Comparison of ENCODE assay signal across 11 cellular contexts in genomic region chr5:23352437-23352836, GRCh38.
DNase-seq lines count a peak whose midpoint lies in the region; ATAC-seq and TF ChIP-seq lines count a peak whose summit lies in the region.
"Had no signal": no experiment of that assay in that cellular context is flagged by ENCODE, and none has a peak within 500 bp of the region (broad histone marks: within the 10 kb centered on the region; RNA-seq: fewer than 3 reads in every experiment).

No MANE protein-coding gene starts in this region.

- TF ChIP-seq CTCF in C4-2B (conservative IDR thresholded peaks at IDR 0.05) (peak; percentile 64), left ventricle myocardium inferior (IDR thresholded peaks at IDR 0.05; ENCODE audit: borderline replicate concordance) (peak; percentile 59), GM13976 (IDR thresholded peaks at IDR 0.05; ENCODE audit: borderline replicate concordance, control extremely low read depth, extremely low read depth, insufficient read depth, missing control alignments) (no peak)

- in situ Hi-C loops in GM13976 (cut with MboI; ENCODE audit: low sequenced_read_pairs, unreplicated experiment): no loop called here

- intact Hi-C loops in left ventricle myocardium inferior (cut with micrococcal nuclease): no loop called here

- no peaks in the 10 kb centered on the region for H3K27me3 ChIP-seq in left ventricle myocardium inferior (ENCODE audit: low read depth)
- H3K27me3 ChIP-seq: esophagus muscularis mucosa had no signal

- peak; percentile 46 for TF ChIP-seq RAD21 in Ishikawa (IDR thresholded peaks at IDR 0.05; ENCODE audit: low read depth)

- H3K4me1 ChIP-seq in left ventricle myocardium inferior: no peaks in the 10 kb centered on the region
- H3K4me1 ChIP-seq: esophagus muscularis mucosa had no signal

- no peak for TF ChIP-seq EP300 in Ishikawa (IDR thresholded peaks at IDR 0.05; ENCODE audit: borderline replicate concordance)

- H3K27ac ChIP-seq in C4-2B (no peak overlapping the region), left ventricle myocardium inferior (replicated peaks) (no peak overlapping the region)
- H3K27ac ChIP-seq: esophagus muscularis mucosa had no signal

- ATAC-seq in GM18873 (IDR thresholded peaks at IDR 0.05; ENCODE audit: low FRiP score, unreplicated experiment) (no peak), HG03378 (IDR thresholded peaks at IDR 0.05; ENCODE audit: unreplicated experiment) (no peak)
- ATAC-seq: sciatic nerve had no signal

- H3K36me3 ChIP-seq in left ventricle myocardium inferior: no peaks in the 10 kb centered on the region
- H3K36me3 ChIP-seq: esophagus muscularis mucosa had no signal

- no peak overlapping the region for H3K4me3 ChIP-seq in left ventricle myocardium inferior
- H3K4me3 ChIP-seq: esophagus muscularis mucosa had no signal

- DNase-seq in SHP77 (lab: John Stamatoyannopoulos, UW) (peak; percentile 50 to 72), left ventricle myocardium inferior (no peak), COLO829 (ENCODE audit: low spot score) (no peak), GM13976 (ENCODE audit: low spot score) (no peak)
- DNase-seq: activated CD4-positive, alpha-beta memory T cell treated with anti-CD3 and anti-CD28 coated beads for 36 hours had no signal

- no peaks in the 10 kb centered on the region for H3K9me3 ChIP-seq in left ventricle myocardium inferior (replicated peaks)
- H3K9me3 ChIP-seq: esophagus muscularis mucosa had no signal

TF ChIP-seq in Ishikawa, 13 proteins besides CTCF, POLR2A, EP300 and RAD21:
- TF ChIP-seq MAX (IDR thresholded peaks at IDR 0.05): no peak
- TF ChIP-seq REST (IDR thresholded peaks at IDR 0.05; ENCODE audit: low read depth): no peak
- no peak for TF ChIP-seq TCF12 (IDR thresholded peaks at IDR 0.05; ENCODE audit: low read depth)
- TF ChIP-seq YY1 (IDR thresholded peaks at IDR 0.05; ENCODE audit: low read depth): no peak
- TF ChIP-seq TAF1 (IDR thresholded peaks at IDR 0.05; ENCODE audit: low read depth): no peak

Comparison
In these comparisons a context has a peak if more than half of its experiments do, and no peak if none do; other contexts are left out.
1. DNase-seq: peak in SHP77 (2 of 2); none in left ventricle myocardium inferior (single experiment), COLO829 (single experiment) and GM13976 (single experiment).